Comparison of ENCODE assay signal across 10 cellular contexts in the genomic region with DNA sequence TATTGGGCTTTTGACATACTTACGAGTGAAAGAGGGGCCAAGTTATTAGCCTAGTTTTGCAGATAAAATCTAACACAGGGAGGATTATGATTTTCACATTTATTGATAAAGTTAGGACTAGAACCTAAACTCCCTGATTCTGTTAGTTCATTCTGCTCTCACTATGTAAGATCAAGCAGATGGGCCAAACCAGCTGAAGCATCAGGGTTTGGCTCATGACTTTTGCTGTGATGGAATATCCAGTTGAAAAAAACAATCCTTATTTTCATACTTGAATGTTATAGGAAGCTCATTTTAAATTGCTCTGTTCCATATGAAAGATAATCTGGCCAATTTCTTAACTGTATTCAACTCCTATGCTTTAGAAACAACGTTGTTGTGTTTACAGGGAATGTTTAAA. TPM values are rescaled to one million over a fixed set of nuclear protein-coding genes. Genes with fewer than 3 reads are reported as not detected.
A peak's percentile ranks its signal among the peaks of the same experiment; 100 is the strongest.
DNase-seq lines count a peak whose midpoint lies in the region; ATAC-seq, FAIRE-seq and TF ChIP-seq lines count a peak whose summit lies in the region.
"Had no signal": no experiment of that assay in that cellular context is flagged by ENCODE, and none has a peak within 500 bp of the region (broad histone marks: within the 10 kb centered on the region; RNA-seq: fewer than 3 reads in every experiment).

No MANE protein-coding gene starts in this region.

- peak overlapping the region; percentile 70 for H3K9ac ChIP-seq in endothelial cell of umbilical vein (replicated peaks; ENCODE audit: extremely low read depth, insufficient read depth, low read length)
- H3K9ac ChIP-seq in skeletal muscle tissue (ENCODE audit: low read depth in 1 of 3, low read length in 3 of 3): peak overlapping the region; percentile 28 to 61 (median 60)

- H3K27ac Mint-ChIP-seq in activated CD4-positive, alpha-beta T cell treated with anti-CD3 and anti-CD28 coated beads, Interleukin-2, amount 10 ng/mL, durations not matched to agents 7 days and 5 days: peak overlapping the region; percentile 78

- CTCF ChIA-PET in activated CD4-positive, alpha-beta T cell treated with anti-CD3 and anti-CD28 coated beads, Interleukin-2, amount 10 ng/mL, durations not matched to agents 7 days and 5 days (lab: Charles Lee): interaction anchor here (1.0 to 1.7 kb wide), 3 partner anchors 11 to 16 kb away, joined by 3 to 5 read pairs (median 3); no protein-coding TSS in a partner anchor
- CTCF ChIA-PET in endothelial cell of umbilical vein (lab: Charles Lee): interaction anchor here (0.6 to 1.6 kb wide), 9 partner anchors 11 to 290 kb away, joined by 3 to 7 read pairs (median 3); no protein-coding TSS in a partner anchor

- no peak overlapping the region for H2AFZ ChIP-seq in endothelial cell of umbilical vein (ENCODE audit: low read depth, low read length)

- dilution Hi-C loops in endothelial cell of umbilical vein (cut with MboI; ENCODE audit: extremely low pct_ligation_motif_present, low sequenced_read_pairs): no loop called here

- peak overlapping the region; percentile 79 for H3K4me2 ChIP-seq in endothelial cell of umbilical vein (ENCODE audit: insufficient read depth, low read length)

- no peaks in the 10 kb centered on the region for H3K27me3 ChIP-seq in SJCRH30
- no peaks in the 10 kb centered on the region for H3K27me3 ChIP-seq in endothelial cell of umbilical vein (ENCODE audit: control insufficient read depth in 2 of 2, insufficient read depth in 2 of 2, low read length in 2 of 2)
- no peaks in the 10 kb centered on the region for H3K27me3 ChIP-seq in skeletal muscle tissue (ENCODE audit: control insufficient read depth in 3 of 3, insufficient read depth in 3 of 3, low read length in 3 of 3)

- BruUV-seq in endothelial cell of umbilical vein (replicated peaks; lab: Mats Ljungman, UMichigan): no TSS peak

- H3K27ac ChIP-seq in SJCRH30: peak overlapping the region; percentile 59
- peak overlapping the region; percentile 58 for H3K27ac ChIP-seq in endothelial cell of umbilical vein (ENCODE audit: insufficient read depth, low read depth, low read length)
- H3K27ac ChIP-seq in skeletal muscle tissue (ENCODE audit: low read depth, low read length): peak overlapping the region; percentile 71

- no peaks in the 10 kb centered on the region for H3K9me3 Mint-ChIP-seq in activated CD4-positive, alpha-beta T cell treated with anti-CD3 and anti-CD28 coated beads, Interleukin-2, amount 10 ng/mL, durations not matched to agents 7 days and 5 days

- no peak overlapping the region for H3K4me3 Mint-ChIP-seq in activated CD4-positive, alpha-beta T cell treated with anti-CD3 and anti-CD28 coated beads, Interleukin-2, amount 10 ng/mL, durations not matched to agents 7 days and 5 days

- H3K36me3 ChIP-seq in SJCRH30 (no peaks in the 10 kb centered on the region), endothelial cell of umbilical vein (ENCODE audit: control insufficient read depth in 2 of 2, extremely low read depth in 1 of 2, insufficient read depth in 2 of 2, low read length in 2 of 2) (no peaks in the 10 kb centered on the region), skeletal muscle tissue (ENCODE audit: control insufficient read depth in 3 of 3, insufficient read depth in 3 of 3, low read length in 3 of 3) (no peaks in the 10 kb centered on the region)

- H3K27me3 Mint-ChIP-seq in activated CD4-positive, alpha-beta T cell treated with anti-CD3 and anti-CD28 coated beads, Interleukin-2, amount 10 ng/mL, durations not matched to agents 7 days and 5 days: no peaks in the 10 kb centered on the region

- H3K9me3 ChIP-seq in SJCRH30 (replicated peaks) (no peaks in the 10 kb centered on the region), endothelial cell of umbilical vein (replicated peaks; ENCODE audit: control insufficient read depth, insufficient read depth, low read length) (no peaks in the 10 kb centered on the region), skeletal muscle tissue (ENCODE audit: control insufficient read depth in 3 of 3, low read length in 3 of 3) (no peaks in the 10 kb centered on the region)

- peaks cover 83% of the 10 kb centered on the region for H3K4me1 Mint-ChIP-seq in activated CD4-positive, alpha-beta T cell treated with anti-CD3 and anti-CD28 coated beads, Interleukin-2, amount 10 ng/mL, durations not matched to agents 7 days and 5 days

- intact Hi-C loops in endothelial cell of umbilical vein (cut with micrococcal nuclease): loop anchor here (1.0 to 2.0 kb wide), 4 partner anchors 19 to 414 kb away; no protein-coding TSS in a partner anchor

- H3K79me2 ChIP-seq in endothelial cell of umbilical vein (ENCODE audit: control insufficient read depth, insufficient read depth, low read length): no peaks in the 10 kb centered on the region

- H3K4me1 ChIP-seq in SJCRH30 (peaks cover 39% of the 10 kb centered on the region), endothelial cell of umbilical vein (ENCODE audit: control insufficient read depth, extremely low read depth, insufficient read depth, low read length) (peaks cover 45% of the 10 kb centered on the region), skeletal muscle tissue (ENCODE audit: control insufficient read depth in 3 of 3, insufficient read depth in 3 of 3, low read length in 3 of 3) (peaks cover 14 to 15% (median 14%) of the 10 kb centered on the region in 3 donors)

- H3K36me3 Mint-ChIP-seq in activated CD4-positive, alpha-beta T cell treated with anti-CD3 and anti-CD28 coated beads, Interleukin-2, amount 10 ng/mL, durations not matched to agents 7 days and 5 days (ENCODE audit: low read depth): peaks cover 4% of the 10 kb centered on the region

- no peaks in the 10 kb centered on the region for H4K20me1 ChIP-seq in endothelial cell of umbilical vein (replicated peaks; ENCODE audit: control insufficient read depth, extremely low read depth, insufficient read depth, low read length)

- no peak for TF ChIP-seq POLR2A in endothelial cell of umbilical vein (IDR thresholded peaks at IDR 0.05; ENCODE audit: low read depth, low read length)

- POLR2A ChIA-PET in activated CD4-positive, alpha-beta T cell treated with anti-CD3 and anti-CD28 coated beads, Interleukin-2, amount 10 ng/mL, durations not matched to agents 7 days and 5 days (lab: Charles Lee): no interaction called here
- POLR2A ChIA-PET in endothelial cell of umbilical vein (lab: Charles Lee): no interaction called here

- H3K9me1 ChIP-seq in endothelial cell of umbilical vein (replicated peaks; ENCODE audit: control insufficient read depth, extremely low read depth, insufficient read depth, low read length): no peaks in the 10 kb centered on the region

- ATAC-seq in GM18498 (IDR thresholded peaks at IDR 0.05; ENCODE audit: unreplicated experiment): no peak

- TF ChIP-seq CTCF in endothelial cell of umbilical vein (IDR thresholded peaks at IDR 0.05; ENCODE audit: extremely low read depth in 1 of 2, insufficient read depth in 1 of 2, low read depth in 1 of 2, low read length in 2 of 2): no peak

- no peak overlapping the region; the same call in 1 of the 2 replicates for H3K4me3 ChIP-seq in SJCRH30
- H3K4me3 ChIP-seq in endothelial cell of umbilical vein (replicated peaks in 1 of 3; ENCODE audit: insufficient read depth in 1 of 3, low read depth in 1 of 3, low read length in 3 of 3): peak overlapping the region in 1 of 3 experiments; percentile 23
- peak overlapping the region in 1 of 3 donors; percentile 34 for H3K4me3 ChIP-seq in skeletal muscle tissue (ENCODE audit: low read length in 3 of 3)
- H3K4me3 ChIP-seq: lung had no signal

- no peak for DNase-seq in activated CD4-positive, alpha-beta T cell treated with anti-CD3 and anti-CD28 coated beads, Interleukin-2, amount 10 ng/mL, durations not matched to agents 7 days and 5 days
- DNase-seq in activated CD4-positive, alpha-beta T cell treated with anti-CD3 and anti-CD28 coated beads for 4 hours: no peak
- no peak for DNase-seq in SJCRH30
- no peak for DNase-seq in endothelial cell of umbilical vein (ENCODE audit: low read depth, low spot score)
- DNase-seq in HuH-7 (ENCODE audit: low spot score): no peak
- no peak for DNase-seq in effector CD8-positive, alpha-beta T cell (lab: John Stamatoyannopoulos, UW)
- DNase-seq: activated CD4-positive, alpha-beta T cell treated with anti-CD3 and anti-CD28 coated beads, Interleukin-2, amount 50 U/mL, for 1 hour had no signal

- FAIRE-seq in endothelial cell of umbilical vein (lab: Jason Lieb, UNC): no peak

TF ChIP-seq in endothelial cell of umbilical vein, 7 proteins besides CTCF, POLR2A, EP300 and RAD21:
- no peak for TF ChIP-seq FOS (IDR thresholded peaks at IDR 0.05; ENCODE audit: borderline replicate concordance, insufficient read depth, low read length)
- no peak for TF ChIP-seq MYC (IDR thresholded peaks at IDR 0.05; ENCODE audit: low read depth, low read length)
- TF ChIP-seq, protein P1, sequence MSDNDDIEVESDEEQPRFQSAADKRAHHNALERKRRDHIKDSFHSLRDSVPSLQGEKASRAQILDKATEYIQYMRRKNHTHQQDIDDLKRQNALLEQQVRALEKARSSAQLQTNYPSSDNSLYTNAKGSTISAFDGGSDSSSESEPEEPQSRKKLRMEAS (IDR thresholded peaks at IDR 0.05; ENCODE audit: insufficient read depth, insufficient read length): no peak
- no peak for TF ChIP-seq GATA2 (IDR thresholded peaks at IDR 0.05; ENCODE audit: insufficient read depth, insufficient read length, low read depth, low read length)
- TF ChIP-seq JUN (IDR thresholded peaks at IDR 0.05; ENCODE audit: borderline replicate concordance, insufficient read depth, insufficient read length, low read depth): no peak
- TF ChIP-seq EZH2 (IDR thresholded peaks at IDR 0.05; ENCODE audit: borderline replicate concordance, low read depth, low read length, severe bottlenecking): no peak
- no peak for TF ChIP-seq POLR2AphosphoS5 (IDR thresholded peaks at IDR 0.05; ENCODE audit: insufficient read depth, low read depth, low read length)

RNA-seq across cellular contexts. Expression of a gene that starts 21.2 kb away (rescaled TPM):
- total RNA-seq in activated CD4-positive, alpha-beta T cell treated with anti-CD3 and anti-CD28 coated beads, Interleukin-2, amount 10 ng/mL, durations not matched to agents 7 days and 5 days: 1 to 10 TPM; 7.4 to 7.8 TPM
- total RNA-seq in SJCRH30 (2014; rRNA removed; shearing (Covaris generic)): 38.5 and 42.6 TPM in 2 replicates
- 43.7 and 59.6 TPM in 2 replicates for total RNA-seq in endothelial cell of umbilical vein
- 12.5 and 14.1 TPM in 2 replicates for polyA plus RNA-seq in endothelial cell of umbilical vein
- polyA plus RNA-seq in endothelial cell of umbilical vein (2011; cell fraction: cytosol; rRNA removed): 7.7 and 9.2 TPM in 2 replicates
- 13.9 and 17.0 TPM in 2 replicates for polyA plus RNA-seq in endothelial cell of umbilical vein (2011; cell fraction: nucleus; rRNA removed)
- polyA plus RNA-seq in endothelial cell of umbilical vein (2012): 5.0 and 5.8 TPM in 2 replicates
- 18.6 and 19.6 TPM in 2 replicates for polyA minus RNA-seq in endothelial cell of umbilical vein
- polyA minus RNA-seq in endothelial cell of umbilical vein (2011; cell fraction: cytosol; rRNA and poly(A)+ RNA removed): not detected
- 20.7 and 22.4 TPM in 2 replicates for polyA minus RNA-seq in endothelial cell of umbilical vein (2011; cell fraction: nucleus; rRNA and poly(A)+ RNA removed)
- 77.8 TPM for total RNA-seq in skeletal muscle tissue
